Comparison of ENCODE assay signal across 8 cellular contexts in the genomic region with DNA sequence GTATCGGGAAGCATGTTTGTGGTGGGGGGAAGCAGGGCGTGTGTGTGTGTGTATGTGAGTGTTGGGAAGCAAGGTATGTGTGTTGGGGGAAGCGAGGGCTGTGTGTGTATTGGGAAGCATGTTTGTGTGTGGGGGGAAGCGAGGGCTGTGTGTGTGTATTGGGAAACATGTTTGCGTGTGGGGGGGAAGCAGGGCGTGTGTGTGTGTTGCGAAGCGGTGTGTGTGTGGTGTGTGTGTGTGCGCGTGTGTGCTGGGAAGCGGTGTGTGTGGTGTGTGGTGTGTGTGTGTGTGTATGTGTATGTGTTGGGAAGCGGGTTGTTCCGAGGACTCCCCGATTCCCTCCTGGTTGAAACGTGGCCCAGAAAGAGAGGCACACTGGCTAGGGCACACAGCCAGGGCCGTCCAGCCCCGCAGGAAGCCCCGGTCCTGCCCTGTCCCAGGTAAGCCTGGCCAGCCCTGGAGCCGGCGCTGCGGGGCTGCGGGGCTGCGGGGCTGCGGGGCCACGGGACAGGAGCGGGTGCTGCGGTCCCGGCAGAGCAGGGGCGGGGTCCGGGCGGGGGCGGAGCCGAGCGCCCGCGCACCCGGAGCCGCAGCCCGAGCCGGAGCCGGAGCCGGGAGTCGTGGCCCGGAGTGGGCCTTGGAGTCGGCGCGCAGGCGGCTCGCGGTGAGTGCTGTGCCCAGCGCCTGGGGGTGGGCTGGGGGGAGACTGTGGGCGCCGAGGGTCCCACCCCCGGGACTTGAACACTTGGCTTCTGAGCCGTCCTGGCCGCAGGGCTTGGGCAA. TPM values are rescaled to one million over a fixed set of nuclear protein-coding genes. Genes with fewer than 3 reads are reported as not detected.
DNase-seq lines count a peak whose midpoint lies in the region; ATAC-seq and TF ChIP-seq lines count a peak whose summit lies in the region.

NOD2 (plus strand) TSS at position 608 of the 783 bp plus-strand sequence. CDS start 5,890 bp downstream, outside the sequence.

- in situ Hi-C loops in T47D (cut with HindIII; ENCODE audit: low pct_unique_long_range_greater_than_20kb, low sequenced_read_pairs) = no loop called here

- H3K27ac Mint-ChIP-seq in CD4-positive, CD25-positive, alpha-beta regulatory T cell = peak within 1 kb of the TSS; percentile 59 to 97 (median 87)
- H3K27ac Mint-ChIP-seq in IgD-negative memory B cell = peak within 1 kb of the TSS in 1 of 3 donors; percentile 87

- peaks cover 48% of the 10 kb centered on the region for H3K4me1 ChIP-seq in CD4-positive, CD25-positive, alpha-beta regulatory T cell (ENCODE audit: control insufficient read depth, insufficient read depth, low read length, poor library complexity, severe bottlenecking)
- H3K4me1 ChIP-seq in liver (ENCODE audit: control insufficient read depth in 4 of 4, insufficient read depth in 4 of 4, low read length in 3 of 4) (peaks cover 6 to 41% (median 22%) of the 10 kb centered on the region in 4 donors), upper lobe of left lung (peaks cover 26 to 54% (median 39%) of the 10 kb centered on the region in 4 donors)

- ATAC-seq in CD4-positive, CD25-positive, alpha-beta regulatory T cell (ENCODE audit: low read depth in 2 of 2) = peak; percentile 30 to 47
- ATAC-seq in upper lobe of left lung (ENCODE audit: low FRiP score in 2 of 2) = peak in 1 of 2 donors; percentile 73
- no peak for ATAC-seq in GM21529 (IDR thresholded peaks at IDR 0.05; ENCODE audit: unreplicated experiment)

- WGBS in liver = 20% methylated on average over 56 of the region's 56 CpGs
- 24 to 53% methylated on average over 16 to 25 of the region's 56 CpGs for WGBS in upper lobe of left lung, 2 donors

- no peaks in the 10 kb centered on the region for H3K9me3 ChIP-seq in CD4-positive, CD25-positive, alpha-beta regulatory T cell (ENCODE audit: control insufficient read depth in 2 of 2, low read length in 2 of 2)
- H3K9me3 ChIP-seq in liver (ENCODE audit: control insufficient read depth in 4 of 4, low read length in 3 of 4) = no peaks in the 10 kb centered on the region
- H3K9me3 ChIP-seq in upper lobe of left lung = no peaks in the 10 kb centered on the region

- peak in 2 of 4 donors; percentile 25 to 63 for TF ChIP-seq POLR2A in upper lobe of left lung (IDR thresholded peaks at IDR 0.05)

- no peak for TF ChIP-seq EP300 in upper lobe of left lung (IDR thresholded peaks at IDR 0.05)

- peak within 1 kb of the TSS in 1 of 2 donors; percentile 67 for H3K9ac ChIP-seq in liver (ENCODE audit: low read depth in 1 of 2, low read length in 2 of 2)

- peak within 1 kb of the TSS; percentile 79 to 93 (median 85) for H3K4me3 Mint-ChIP-seq in CD4-positive, CD25-positive, alpha-beta regulatory T cell
- peak within 1 kb of the TSS; percentile 68 to 92 (median 82) for H3K4me3 Mint-ChIP-seq in IgD-negative memory B cell

- H3K27me3 Mint-ChIP-seq in CD4-positive, CD25-positive, alpha-beta regulatory T cell = no peaks in the 10 kb centered on the region
- H3K27me3 Mint-ChIP-seq in IgD-negative memory B cell = peaks cover 1% of the 10 kb centered on the region

- no peaks in the 10 kb centered on the region for H3K36me3 ChIP-seq in CD4-positive, CD25-positive, alpha-beta regulatory T cell (ENCODE audit: control insufficient read depth, insufficient read depth, low read length)
- H3K36me3 ChIP-seq in liver (ENCODE audit: control insufficient read depth in 4 of 4, insufficient read depth in 3 of 4, low read depth in 1 of 4, low read length in 3 of 4) = no peaks in the 10 kb centered on the region
- H3K36me3 ChIP-seq in upper lobe of left lung = no peaks in the 10 kb centered on the region

- TF ChIP-seq RAD21 in liver (IDR thresholded peaks at IDR 0.05) = no peak

- peaks cover 0 to 1% (median 0%) of the 10 kb centered on the region in 7 donors for H3K9me3 Mint-ChIP-seq in CD4-positive, CD25-positive, alpha-beta regulatory T cell
- peaks cover 0 to 2% (median 0%) of the 10 kb centered on the region in 3 donors for H3K9me3 Mint-ChIP-seq in IgD-negative memory B cell

- DNase-seq in CD4-positive, CD25-positive, alpha-beta regulatory T cell = peak in 1 of 3 donors; percentile 34
- DNase-seq in T47D (ENCODE audit: low read depth in 1 of 2, low spot score in 1 of 2) (peak; percentile 41 to 74), upper lobe of left lung (peak; percentile 57 to 91), NOMO-1 (lab: John Stamatoyannopoulos, UW; ENCODE audit: unreplicated experiment in 2 of 2) (no peak), mesenteric fat pad (ENCODE audit: low spot score) (no peak)

- no peaks in the 10 kb centered on the region for H3K36me3 Mint-ChIP-seq in CD4-positive, CD25-positive, alpha-beta regulatory T cell
- H3K36me3 Mint-ChIP-seq in IgD-negative memory B cell = no peaks in the 10 kb centered on the region

- H3K4me1 Mint-ChIP-seq in CD4-positive, CD25-positive, alpha-beta regulatory T cell = peaks cover 6 to 58% (median 41%) of the 10 kb centered on the region in 4 donors
- H3K4me1 Mint-ChIP-seq in IgD-negative memory B cell = peaks cover 24 to 48% (median 34%) of the 10 kb centered on the region in 3 donors

- H3K27ac ChIP-seq in CD4-positive, CD25-positive, alpha-beta regulatory T cell (ENCODE audit: insufficient read depth, low read length, poor library complexity, severe bottlenecking) = no peak within 1 kb of the TSS
- H3K27ac ChIP-seq in liver (ENCODE audit: low read depth in 1 of 2, low read length in 2 of 2) = peak within 1 kb of the TSS in 1 of 2 donors; percentile 96
- H3K27ac ChIP-seq in upper lobe of left lung = peak within 1 kb of the TSS; percentile 63 to 88 (median 74)

- H3K4me3 ChIP-seq in CD4-positive, CD25-positive, alpha-beta regulatory T cell (ENCODE audit: low read depth, low read length) = peak within 1 kb of the TSS; percentile 80
- H3K4me3 ChIP-seq in liver (ENCODE audit: low read depth in 1 of 3, low read length in 3 of 3) = peak within 1 kb of the TSS; percentile 13 to 50 (median 43)
- peak within 1 kb of the TSS; percentile 40 to 66 (median 50) for H3K4me3 ChIP-seq in upper lobe of left lung

- no peak for TF ChIP-seq CTCF in liver (IDR thresholded peaks at IDR 0.05; ENCODE audit: low read depth, low read length, missing input control)
- TF ChIP-seq CTCF in upper lobe of left lung (IDR thresholded peaks at IDR 0.05) = no peak

- no peaks in the 10 kb centered on the region for H3K27me3 ChIP-seq in CD4-positive, CD25-positive, alpha-beta regulatory T cell (ENCODE audit: control insufficient read depth, insufficient read depth, low read length)
- H3K27me3 ChIP-seq in liver (ENCODE audit: control insufficient read depth in 4 of 4, insufficient read depth in 4 of 4, low read length in 3 of 4) = no peaks in the 10 kb centered on the region
- no peaks in the 10 kb centered on the region for H3K27me3 ChIP-seq in upper lobe of left lung

TF ChIP-seq in liver, 16 proteins besides CTCF, POLR2A, EP300 and RAD21:
- TF ChIP-seq JUND (IDR thresholded peaks at IDR 0.05) (no peak), SP1 (IDR thresholded peaks at IDR 0.05) (no peak), HNF4G (IDR thresholded peaks at IDR 0.05) (no peak), ATF3 (IDR thresholded peaks at IDR 0.05) (no peak), YY1 (IDR thresholded peaks at IDR 0.05) (no peak), EGR1 (IDR thresholded peaks at IDR 0.05; ENCODE audit: low read depth in 2 of 2) (no peak)

RNA-seq across cellular contexts. Expression of gene NOD2, which starts in this region (rescaled TPM):
- total RNA-seq in CD4-positive, CD25-positive, alpha-beta regulatory T cell = 11.7 TPM
- polyA plus RNA-seq in CD4-positive, CD25-positive, alpha-beta regulatory T cell = 1 to 10 TPM; 1.5 to 5.9 (median 3.2) TPM
- polyA plus RNA-seq in IgD-negative memory B cell (0.86 TPM), liver (under 1 TPM; 0.35 TPM)
- total RNA-seq in liver (1 to 10 TPM in 1 of 2 donors, under 1 TPM in 1; 0.61 to 1.3 TPM), upper lobe of left lung (10 to 100 TPM in 5 of 6 donors, 1 to 10 TPM in 1; 8.5 to 27.2 (median 11.2) TPM), mesenteric fat pad (4.5 TPM)

Comparison
In these comparisons a context has a peak if more than half of its experiments do, and no peak if none do; other contexts are left out.
1. DNase-seq: peak in T47D (2 of 2) and upper lobe of left lung (2 of 2); none in NOMO-1 (0 of 2) and mesenteric fat pad (single experiment).
2. Peak in every context shown above with its lines, with median percentiles within 50 percentile points of each other: H3K4me3 ChIP-seq.